In the genomic region with DNA sequence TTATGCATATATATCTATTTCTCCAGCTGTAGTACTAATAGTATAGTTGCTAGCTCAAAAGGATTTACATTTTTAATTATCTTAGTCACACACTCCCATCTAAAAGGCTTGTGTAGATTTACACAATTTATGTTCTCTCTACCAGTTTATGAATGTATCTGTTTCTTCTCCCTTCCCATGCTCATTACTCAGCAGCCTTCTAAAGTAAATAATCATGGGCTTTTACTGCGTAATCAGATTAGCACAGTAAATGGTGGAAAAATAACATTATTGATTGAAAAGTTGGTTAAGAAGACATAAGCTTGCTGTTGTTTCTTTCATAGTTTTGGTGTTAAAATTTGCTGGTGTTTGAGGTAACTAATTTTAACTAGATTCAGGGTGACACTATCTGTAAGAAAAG, we compare ENCODE assay signal across 32 cellular contexts.
DNase-seq lines count a peak whose midpoint lies in the region; ATAC-seq and TF ChIP-seq lines count a peak whose summit lies in the region.
"Had no signal": no experiment of that assay in that cellular context is flagged by ENCODE, and none has a peak within 500 bp of the region (broad histone marks: within the 10 kb centered on the region; RNA-seq: fewer than 3 reads in every experiment).

No MANE protein-coding gene starts in this region.

- H3K79me2 ChIP-seq in H9 (ENCODE audit: insufficient read depth, low read length), result no peaks in the 10 kb centered on the region; the same call in 1 of the 2 replicates

- intact Hi-C loops in natural killer cell (cut with micrococcal nuclease), result no loop called here
- intact Hi-C loops in esophagus squamous epithelium (cut with DNase I), result no loop called here

- H3K9me3 ChIP-seq in H9 (ENCODE audit: control insufficient read depth, low read depth, low read length) (no peaks in the 10 kb centered on the region), esophagus squamous epithelium (no peaks in the 10 kb centered on the region)
- H3K9me3 ChIP-seq: ascending aorta, BE2C, left lung, SJSA1 had no signal

- no peak overlapping the region for H4K5ac ChIP-seq in H9 (ENCODE audit: insufficient read length, low read depth, low read length)

- H2AFZ ChIP-seq in H9 (ENCODE audit: low read length), result no peak overlapping the region

- H4K8ac ChIP-seq in H9 (replicated peaks; ENCODE audit: insufficient read length, low read depth, low read length), result no peak overlapping the region

- CTCF ChIA-PET in WTC11 (lab: Charles Lee), result no interaction called here

- H3K4me1 Mint-ChIP-seq in natural killer cell (peaks cover 45 to 47% of the 10 kb centered on the region in 2 donors), WTC11 (peaks cover 19% of the 10 kb centered on the region), H9 (peaks cover 14 to 16% of the 10 kb centered on the region in 2 experiments)
- peaks cover 11 to 30% of the 10 kb centered on the region in 2 donors for H3K4me1 Mint-ChIP-seq in natural killer cell treated with Interleukin-12 subunit alpha and Interleukin-12 subunit beta and Interleukin-15 and Interleukin-18, amount 100 ng/mL, for 72 hours (ENCODE audit: low read depth in 2 of 2)

- DNase-seq in natural killer cell (no peak), WTC11 (ENCODE audit: low spot score) (no peak), left lobe of liver (ENCODE audit: low spot score) (no peak), H9 (no peak), esophagus squamous epithelium (lab: John Stamatoyannopoulos, UW) (no peak), DMS153 treated with DMSO at 0.1 percent for 48 hours (lab: John Stamatoyannopoulos, UW; ENCODE audit: unreplicated experiment) (no peak), NCI-H1436 (lab: John Stamatoyannopoulos, UW) (no peak)
- DNase-seq in natural killer cell treated with Interleukin-12 subunit alpha and Interleukin-12 subunit beta and Interleukin-15 and Interleukin-18, amount 100 ng/mL, for 72 hours (ENCODE audit: low spot score), result no peak
- DNase-seq: ACHN; activated CD8-positive, alpha-beta memory T cell treated with anti-CD3 and anti-CD28 coated beads for 24 hours; activated naive CD4-positive, alpha-beta T cell treated with anti-CD3 and anti-CD28 coated beads, Interleukin-2, amount 50 U/mL, for 16 hours; activated T-cell treated with anti-CD3 and anti-CD28 coated beads, Interleukin-2, amount 50 U/mL, for 4 hours; BE2C; COR-L47; DMS79; GF-D8; H7; hypothalamus; immature natural killer cell; Kasumi-1; left lung; NCI-H146; NCI-H446 treated with DMSO at 0.1 percent for 48 hours; NCI-H82; occipital lobe; RPMI8226; stimulated activated naive CD8-positive, alpha-beta T cell treated with anti-CD3 and anti-CD28 coated beads, Interleukin-15, amount 100 ng/mL, for 72 hours; T-helper 2 cell had no signal

- H2AK5ac ChIP-seq in H9 (ENCODE audit: insufficient read length, low read length), result no peak overlapping the region

- H3K27me3 Mint-ChIP-seq in natural killer cell (ENCODE audit: low read depth in 2 of 2) (no peaks in the 10 kb centered on the region), WTC11 (ENCODE audit: low read depth) (no peaks in the 10 kb centered on the region; the same call in 1 of the 2 replicates), H9 (ENCODE audit: low read depth) (no peaks in the 10 kb centered on the region)
- no peaks in the 10 kb centered on the region for H3K27me3 Mint-ChIP-seq in natural killer cell treated with Interleukin-12 subunit alpha and Interleukin-12 subunit beta and Interleukin-15 and Interleukin-18, amount 100 ng/mL, for 72 hours
- H3K27me3 Mint-ChIP-seq: stimulated activated naive CD8-positive, alpha-beta T cell treated with anti-CD3 and anti-CD28 coated beads, Interleukin-15, amount 100 ng/mL, for 72 hours had no signal

- H3K79me1 ChIP-seq in H9 (ENCODE audit: insufficient read depth, low read depth, low read length, poor library complexity, severe bottlenecking), result no peaks in the 10 kb centered on the region

- no peaks in the 10 kb centered on the region for H4K20me1 ChIP-seq in H9 (ENCODE audit: control insufficient read depth, insufficient read depth, insufficient read length)

- H3K56ac ChIP-seq in H9 (ENCODE audit: insufficient read length, low read depth, low read length), result no peak overlapping the region

- H3K23ac ChIP-seq in H9 (ENCODE audit: insufficient read length, low read depth, low read length), result no peak overlapping the region

- no peak overlapping the region for H2BK15ac ChIP-seq in H9 (ENCODE audit: low read depth, low read length)

- H3K36me3 Mint-ChIP-seq in natural killer cell (no peaks in the 10 kb centered on the region), WTC11 (peaks cover 30% of the 10 kb centered on the region), H9 (ENCODE audit: insufficient read depth in 1 of 3, low read depth in 3 of 3) (peaks cover 30 to 50% (median 32%) of the 10 kb centered on the region in 3 experiments)
- H3K36me3 Mint-ChIP-seq in natural killer cell treated with Interleukin-12 subunit alpha and Interleukin-12 subunit beta and Interleukin-15 and Interleukin-18, amount 100 ng/mL, for 72 hours, result no peaks in the 10 kb centered on the region

- TF ChIP-seq POLR2A in esophagus squamous epithelium (IDR thresholded peaks at IDR 0.05), result no peak

- TF ChIP-seq CTCF in natural killer cell (IDR thresholded peaks at IDR 0.05), result no peak
- TF ChIP-seq CTCF in WTC11 (IDR thresholded peaks at IDR 0.05), result no peak
- TF ChIP-seq CTCF in H9 (conservative IDR thresholded peaks at IDR 0.05), result no peak
- TF ChIP-seq CTCF in esophagus squamous epithelium (IDR thresholded peaks at IDR 0.05), result no peak

- H3K36me3 ChIP-seq in esophagus squamous epithelium, result no peaks in the 10 kb centered on the region
- H3K36me3 ChIP-seq: ascending aorta, BE2C, left lung, SJSA1 had no signal

- no peak overlapping the region for H4K91ac ChIP-seq in H9 (ENCODE audit: insufficient read length, low read depth, low read length)

- no peak overlapping the region for H3T11ph ChIP-seq in H9 (ENCODE audit: low read length)

- no CpG with 5 or more reads among the region's 1 CpG for WGBS in H9 (ENCODE audit: extremely low coverage, insufficient read length, low lambda C conversion rate)
- WGBS in esophagus squamous epithelium, 2 donors, result 75 to 86% methylated on average over 1 of the region's 1 CpG

- no peak overlapping the region for H3K18ac ChIP-seq in H9 (ENCODE audit: insufficient read length, low read depth, low read length)

- H3K4me1 ChIP-seq in H9 (ENCODE audit: insufficient read depth, low read length), result no peaks in the 10 kb centered on the region; the same call in 1 of the 2 replicates
- peaks cover 0 to 27% (median 0%) of the 10 kb centered on the region in 3 donors for H3K4me1 ChIP-seq in esophagus squamous epithelium
- H3K4me1 ChIP-seq: ascending aorta, BE2C, SJSA1, tibial nerve had no signal

- peak overlapping the region; percentile 12 to 21 for H3K27ac Mint-ChIP-seq in natural killer cell
- H3K27ac Mint-ChIP-seq in natural killer cell treated with Interleukin-12 subunit alpha and Interleukin-12 subunit beta and Interleukin-15 and Interleukin-18, amount 100 ng/mL, for 72 hours, result no peak overlapping the region
- H3K27ac Mint-ChIP-seq in WTC11, result peak overlapping the region; percentile 7; the same call in 1 of the 2 replicates
- no peak overlapping the region for H3K27ac Mint-ChIP-seq in H9

- no peak overlapping the region for H3K4ac ChIP-seq in H9 (ENCODE audit: low read depth, low read length)

- H2BK120ac ChIP-seq in H9 (ENCODE audit: low read depth, low read length, poor library complexity, severe bottlenecking), result no peak overlapping the region

- H3K27me3 ChIP-seq in H9 (ENCODE audit: insufficient read depth, low read length), result no peaks in the 10 kb centered on the region
- no peaks in the 10 kb centered on the region for H3K27me3 ChIP-seq in esophagus squamous epithelium
- H3K27me3 ChIP-seq: ascending aorta, BE2C, left lung, SJSA1, tibial nerve had no signal

- H2BK12ac ChIP-seq in H9 (ENCODE audit: insufficient read length, low read depth, low read length), result no peak overlapping the region

- ATAC-seq in natural killer cell (no peak), WTC11 (no peak), left lobe of liver (peak; percentile 82)
- ATAC-seq in natural killer cell treated with Interleukin-12 subunit alpha and Interleukin-12 subunit beta and Interleukin-15 and Interleukin-18, amount 100 ng/mL, for 72 hours, result no peak
- ATAC-seq: activated T-cell treated with anti-CD3 and anti-CD28 coated beads, Interleukin-2, amount 50 U/mL, for 4 hours; left lung; stimulated activated naive CD8-positive, alpha-beta T cell treated with anti-CD3 and anti-CD28 coated beads, Interleukin-15, amount 100 ng/mL, for 72 hours had no signal

- H3K4me2 ChIP-seq in H9 (ENCODE audit: insufficient read depth, insufficient read length, low read length), result no peak overlapping the region

- H3K9me3 Mint-ChIP-seq in natural killer cell (no peaks in the 10 kb centered on the region), WTC11 (peaks cover 28% of the 10 kb centered on the region), H9 (peaks cover 23 to 32% of the 10 kb centered on the region in 2 experiments)
- H3K9me3 Mint-ChIP-seq in natural killer cell treated with Interleukin-12 subunit alpha and Interleukin-12 subunit beta and Interleukin-15 and Interleukin-18, amount 100 ng/mL, for 72 hours, result no peaks in the 10 kb centered on the region
- H3K9me3 Mint-ChIP-seq: immature natural killer cell had no signal

- H2BK5ac ChIP-seq in H9 (ENCODE audit: insufficient read length, low read length), result no peak overlapping the region

- H3K4me3 Mint-ChIP-seq in natural killer cell (no peak overlapping the region), WTC11 (no peak overlapping the region), H9 (no peak overlapping the region)
- H3K4me3 Mint-ChIP-seq in natural killer cell treated with Interleukin-12 subunit alpha and Interleukin-12 subunit beta and Interleukin-15 and Interleukin-18, amount 100 ng/mL, for 72 hours, result no peak overlapping the region
- H3K4me3 Mint-ChIP-seq: activated T-cell treated with anti-CD3 and anti-CD28 coated beads, Interleukin-2, amount 50 U/mL, for 4 hours; immature natural killer cell; stimulated activated naive CD8-positive, alpha-beta T cell treated with anti-CD3 and anti-CD28 coated beads, Interleukin-15, amount 100 ng/mL, for 72 hours had no signal

- no peak overlapping the region for H2BK20ac ChIP-seq in H9 (ENCODE audit: low read depth, low read length, poor library complexity, severe bottlenecking)

- H3K27ac ChIP-seq in H9 (ENCODE audit: insufficient read length, low read depth, low read length) (no peak overlapping the region), esophagus squamous epithelium (no peak overlapping the region)
- H3K27ac ChIP-seq: ascending aorta, left lung, SJSA1, skin epidermis, tibial nerve had no signal

- no peak overlapping the region for H3K4me3 ChIP-seq in esophagus squamous epithelium
- H3K4me3 ChIP-seq: ascending aorta, left lung, SJSA1, skin epidermis, tibial nerve had no signal

- H3K9ac ChIP-seq in H9 (ENCODE audit: extremely low read depth, insufficient read length, low read length), result no peak overlapping the region

- POLR2A ChIA-PET in WTC11 (lab: Charles Lee), result no interaction called here

- no peaks in the 10 kb centered on the region for H3K23me2 ChIP-seq in H9 (ENCODE audit: insufficient read length, low read depth, low read length, poor library complexity, severe bottlenecking)

- no peak overlapping the region for H3K14ac ChIP-seq in H9 (ENCODE audit: insufficient read depth, low read length)

TF ChIP-seq in WTC11, 78 proteins besides CTCF, POLR2A, EP300 and RAD21 (continues in another document):
- no peak for TF ChIP-seq NR2C2 (CRISPR knock-in tag; IDR thresholded peaks at IDR 0.05)

Comparison
In these comparisons a context has a peak if more than half of its experiments do, and no peak if none do; other contexts are left out.
1. H3K27ac Mint-ChIP-seq: peak in natural killer cell (2 of 2) and WTC11 (single experiment); none in natural killer cell treated with Interleukin-12 subunit alpha and Interleukin-12 subunit beta and Interleukin-15 and Interleukin-18, amount 100 ng/mL, for 72 hours (0 of 2) and H9 (0 of 3).